11 cellular contexts compared by ENCODE assay signal in genomic region chr6:28139860-28140500, GRCh38. TPM values are rescaled to one million over a fixed set of nuclear protein-coding genes. Genes with fewer than 3 reads are reported as not detected.
DNase-seq lines count a peak whose midpoint lies in the region; ATAC-seq and TF ChIP-seq lines count a peak whose summit lies in the region.
"Had no signal": no experiment of that assay in that cellular context is flagged by ENCODE, and none has a peak within 500 bp of the region (broad histone marks: within the 10 kb centered on the region; RNA-seq: fewer than 3 reads in every experiment).

No MANE protein-coding gene starts in this region.

- peak overlapping the region; percentile 64 to 99 (median 95) for H3K4me3 Mint-ChIP-seq in CD8-positive, alpha-beta memory T cell
- peak overlapping the region; percentile 69 to 98 (median 82) for H3K4me3 Mint-ChIP-seq in naive thymus-derived CD8-positive, alpha-beta T cell

- H3K4me1 ChIP-seq in CD8-positive, alpha-beta memory T cell (ENCODE audit: insufficient read depth, low read length), result peaks cover 44% of the 10 kb centered on the region
- H3K4me1 ChIP-seq in Loucy (ENCODE audit: insufficient read depth, low read length, poor library complexity, severe bottlenecking) (peaks cover 45% of the 10 kb centered on the region), ascending aorta (peaks cover 0 to 40% of the 10 kb centered on the region in 2 donors)

- H3K27ac ChIP-seq in CD8-positive, alpha-beta memory T cell (ENCODE audit: low read depth, low read length), result no peak overlapping the region
- peak overlapping the region; percentile 32 for H3K27ac ChIP-seq in ascending aorta

- H3K36me3 Mint-ChIP-seq in CD8-positive, alpha-beta memory T cell, result peaks cover 0 to 32% (median 5%) of the 10 kb centered on the region in 3 donors
- peaks cover 0 to 15% (median 4%) of the 10 kb centered on the region in 3 donors for H3K36me3 Mint-ChIP-seq in naive thymus-derived CD8-positive, alpha-beta T cell

- peak overlapping the region; percentile 32 for H3K4me3 ChIP-seq in CD8-positive, alpha-beta memory T cell (ENCODE audit: low read length)
- H3K4me3 ChIP-seq in Loucy (ENCODE audit: low read length, poor library complexity, severe bottlenecking) (no peak overlapping the region), ascending aorta (peak overlapping the region; percentile 4 to 91)

- H3F3A ChIP-seq in Loucy (ENCODE audit: low read depth), result no peaks in the 10 kb centered on the region

- H3K4me2 ChIP-seq in Loucy (ENCODE audit: low read depth, low read length, poor library complexity, severe bottlenecking), result peak overlapping the region; percentile 93

- H3K27me3 ChIP-seq in CD8-positive, alpha-beta memory T cell (ENCODE audit: insufficient read depth, low read length, poor library complexity, severe bottlenecking), result no peaks in the 10 kb centered on the region
- H3K27me3 ChIP-seq in Loucy (ENCODE audit: insufficient read depth, low read length, poor library complexity, severe bottlenecking), result no peaks in the 10 kb centered on the region
- H3K27me3 ChIP-seq in ascending aorta, result no peaks in the 10 kb centered on the region

- peak overlapping the region; percentile 54 to 98 (median 87) for H3K27ac Mint-ChIP-seq in CD8-positive, alpha-beta memory T cell
- H3K27ac Mint-ChIP-seq in naive thymus-derived CD8-positive, alpha-beta T cell, result peak overlapping the region; percentile 54 to 95 (median 88)

- TF ChIP-seq CTCF in Loucy (conservative IDR thresholded peaks at IDR 0.05; ENCODE audit: low read length), result no peak
- no peak for TF ChIP-seq CTCF in ascending aorta (IDR thresholded peaks at IDR 0.05)

- H3K79me2 ChIP-seq in Loucy (ENCODE audit: insufficient read depth, low read length), result peaks cover 63% of the 10 kb centered on the region

- POLR2A ChIA-PET in CD8-positive, alpha-beta memory T cell (lab: Charles Lee), result interaction anchor here (0.5 to 0.8 kb wide), 3 partner anchors 15 to 112 kb away, joined by 3 to 5 read pairs (median 3); partner anchors contain the start of genes ZKSCAN4, ZNF165 and ZSCAN16
- POLR2A ChIA-PET in naive thymus-derived CD8-positive, alpha-beta T cell (lab: Charles Lee), result interaction anchor here (0.5 to 3.2 kb wide), 8 partner anchors 15 to 317 kb away, joined by 3 to 32 read pairs (median 6); partner anchors contain the start of genes ZKSCAN4, ZNF165, ZSCAN16 and ZSCAN26

- H3K4me1 Mint-ChIP-seq in CD8-positive, alpha-beta memory T cell, result peaks cover 66 to 79% (median 77%) of the 10 kb centered on the region in 3 donors
- peaks cover 36 to 84% (median 68%) of the 10 kb centered on the region in 4 donors for H3K4me1 Mint-ChIP-seq in naive thymus-derived CD8-positive, alpha-beta T cell

- DNase-seq in CD8-positive, alpha-beta memory T cell, result no peak
- DNase-seq in ascending aorta (ENCODE audit: low spot score in 2 of 2) (no peak), putamen (ENCODE audit: low spot score) (no peak), NCI-H345 (lab: John Stamatoyannopoulos, UW) (no peak)
- no peak for DNase-seq in naive thymus-derived CD8-positive, alpha-beta T cell
- DNase-seq: aorta, NCI-H510A had no signal

- CTCF ChIA-PET in CD8-positive, alpha-beta memory T cell (lab: Charles Lee), result interaction anchor here (0.9 to 4.4 kb wide), 6 partner anchors 9 to 216 kb away, joined by 3 to 33 read pairs (median 4); partner anchors contain the start of gene ZSCAN26

- H4K20me1 ChIP-seq in Loucy (ENCODE audit: insufficient read depth, low read length, poor library complexity, severe bottlenecking), result peaks cover 22% of the 10 kb centered on the region

- ATAC-seq in naive thymus-derived CD8-positive, alpha-beta T cell, result no peak
- ATAC-seq in GM18517 (IDR thresholded peaks at IDR 0.05; ENCODE audit: unreplicated experiment), result no peak
- no peak for ATAC-seq in HG02610 (IDR thresholded peaks at IDR 0.05; ENCODE audit: unreplicated experiment)
- ATAC-seq: activated CD4-positive, CD25-positive, alpha-beta regulatory T cell treated with anti-CD3 and anti-CD28 coated beads, Interleukin-2, amount 50 U/mL, for 24 hours had no signal

- H3K9ac ChIP-seq in Loucy (ENCODE audit: low read depth, low read length, poor library complexity, severe bottlenecking), result no peak overlapping the region

- H3K9me3 Mint-ChIP-seq in CD8-positive, alpha-beta memory T cell, result no peaks in the 10 kb centered on the region
- no peaks in the 10 kb centered on the region for H3K9me3 Mint-ChIP-seq in naive thymus-derived CD8-positive, alpha-beta T cell

- no peaks in the 10 kb centered on the region for H3K27me3 Mint-ChIP-seq in CD8-positive, alpha-beta memory T cell
- no peaks in the 10 kb centered on the region for H3K27me3 Mint-ChIP-seq in naive thymus-derived CD8-positive, alpha-beta T cell

- intact Hi-C loops in ascending aorta (cut with DNase I), result loop anchor here (2.0 to 5.0 kb wide), 4 partner anchors 85 to 842 kb away; partner anchors contain the start of genes ZSCAN26, ZSCAN31 and ZSCAN9

- no peaks in the 10 kb centered on the region for H3K9me2 ChIP-seq in Loucy (replicated peaks; ENCODE audit: low read depth, low read length)

- peaks cover 4% of the 10 kb centered on the region for H3K36me3 ChIP-seq in CD8-positive, alpha-beta memory T cell (ENCODE audit: insufficient read depth, low read length)
- H3K36me3 ChIP-seq in Loucy (ENCODE audit: insufficient read depth, low read length) (no peaks in the 10 kb centered on the region), ascending aorta (peaks cover 0 to 2% of the 10 kb centered on the region in 2 donors)

- H2AFZ ChIP-seq in Loucy (ENCODE audit: low read length), result 0 out of 2 replicates have a peak overlapping the region, but pooled peaks have one; percentile 5

- no peaks in the 10 kb centered on the region for H3K9me3 ChIP-seq in CD8-positive, alpha-beta memory T cell (ENCODE audit: low read length)
- H3K9me3 ChIP-seq in Loucy (ENCODE audit: insufficient read depth, low read depth, low read length) (no peaks in the 10 kb centered on the region), ascending aorta (no peaks in the 10 kb centered on the region)

RNA-seq across cellular contexts. Expression of gene ZKSCAN8, which starts 1.7 kb away (rescaled TPM):
- 10 to 100 TPM; 15.6 to 17.4 TPM for total RNA-seq in CD8-positive, alpha-beta memory T cell
- 1.9 TPM for polyA plus RNA-seq in CD8-positive, alpha-beta memory T cell
- 8.7 TPM for total RNA-seq in ascending aorta
- 10 to 100 TPM; 41.2 to 45.0 TPM for total RNA-seq in naive thymus-derived CD8-positive, alpha-beta T cell
- 1 to 10 TPM in 2 of 3 donors, under 1 TPM in 1; 0.19 to 2.6 (median 1.1) TPM for polyA plus RNA-seq in naive thymus-derived CD8-positive, alpha-beta T cell

RNA-seq across cellular contexts. Expression of gene ZSCAN16, which starts 15.6 kb away (rescaled TPM):
- 1 to 10 TPM; 5.3 to 5.8 TPM for total RNA-seq in CD8-positive, alpha-beta memory T cell
- polyA plus RNA-seq in CD8-positive, alpha-beta memory T cell, result 11.5 TPM
- not detected for total RNA-seq in ascending aorta
- 10 to 100 TPM; 13.9 TPM for total RNA-seq in naive thymus-derived CD8-positive, alpha-beta T cell
- polyA plus RNA-seq in naive thymus-derived CD8-positive, alpha-beta T cell, result 10 to 100 TPM in 2 of 3 donors, 1 to 10 TPM in 1; 6.0 to 13.2 (median 11.5) TPM

RNA-seq across cellular contexts. Expression of gene ZNF165, which starts 59.6 kb away (rescaled TPM):
- total RNA-seq in CD8-positive, alpha-beta memory T cell, result 1 to 10 TPM; 1.6 to 1.9 TPM
- 0.78 TPM for polyA plus RNA-seq in CD8-positive, alpha-beta memory T cell
- not detected for total RNA-seq in ascending aorta
- total RNA-seq in naive thymus-derived CD8-positive, alpha-beta T cell, result 1 to 10 TPM in 1 of 2 experiments, under 1 TPM in 1; 0.83 to 1.0 TPM
- polyA plus RNA-seq in naive thymus-derived CD8-positive, alpha-beta T cell, result 1 to 10 TPM in 1 of 3 donors, under 1 TPM in 2; 0.44 to 1.3 (median 0.90) TPM
